Comparison of ENCODE assay signal across 8 cellular contexts in the genomic region with DNA sequence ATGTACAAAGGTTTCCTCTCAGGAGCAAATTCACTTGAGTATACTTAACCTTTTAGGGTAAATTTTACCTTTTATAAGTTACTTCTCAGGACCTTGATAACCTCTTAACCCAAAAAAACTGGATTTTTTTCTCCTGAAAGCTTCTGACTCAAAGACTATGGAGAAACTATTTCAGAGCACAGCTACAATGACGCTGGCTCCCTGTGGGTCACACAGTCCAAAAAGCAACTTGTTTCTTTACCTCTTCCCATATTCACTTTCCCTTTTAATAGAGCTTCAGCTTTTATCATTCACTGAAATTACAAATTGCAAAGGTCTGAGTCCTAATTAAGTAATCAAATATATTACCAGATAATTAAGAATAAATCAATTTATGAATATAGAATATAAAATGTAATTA. TPM values are rescaled to one million over a fixed set of nuclear protein-coding genes. Genes with fewer than 3 reads are reported as not detected.
"Had no signal": no experiment of that assay in that cellular context is flagged by ENCODE, and none has a peak within 500 bp of the region (broad histone marks: within the 10 kb centered on the region; RNA-seq: fewer than 3 reads in every experiment).

No MANE protein-coding gene starts in this region.

- H3K27me3 Mint-ChIP-seq: IgD-negative memory B cell had no signal

- ATAC-seq: GM23338 had no signal

- H3K4me3 ChIP-seq: GM23338 had no signal

- FAIRE-seq: H1, H54, HTR-8/SVneo had no signal

- H3K27ac Mint-ChIP-seq: GM23338, H9, IgD-negative memory B cell had no signal

- H3K4me3 Mint-ChIP-seq: GM23338, H9, IgD-negative memory B cell had no signal

- H3K4me1 Mint-ChIP-seq: GM23338, H9, IgD-negative memory B cell had no signal

- H3K9me3 Mint-ChIP-seq: GM23338, H9, IgD-negative memory B cell had no signal

- DNase-seq: H9, HCEC 1CT had no signal

RNA-seq across cellular contexts. Expression of a gene that starts 42.1 kb away (rescaled TPM):
- total RNA-seq: GM23338, H1, H9, HT-29 had no signal
- polyA plus RNA-seq: GM23338, H1, IgD-negative memory B cell had no signal
